20 cellular contexts compared by ENCODE assay signal in genomic region chr15:101213570-101213969, GRCh38. TPM values are rescaled to one million over a fixed set of nuclear protein-coding genes. Genes with fewer than 3 reads are reported as not detected.
DNase-seq lines count a peak whose midpoint lies in the region; ATAC-seq and TF ChIP-seq lines count a peak whose summit lies in the region.
"Had no signal": no experiment of that assay in that cellular context is flagged by ENCODE, and none has a peak within 500 bp of the region (broad histone marks: within the 10 kb centered on the region; RNA-seq: fewer than 3 reads in every experiment).

No MANE protein-coding gene starts in this region.

- peaks cover 80% of the 10 kb centered on the region for H3K4me1 Mint-ChIP-seq in activated T-cell treated with anti-CD3 and anti-CD28 coated beads, Interleukin-2, amount 50 U/mL, for 4 hours (ENCODE audit: low read depth)
- H3K4me1 Mint-ChIP-seq in activated T-cell treated with anti-CD3 and anti-CD28 coated beads, Interleukin-2, amount 50 U/mL, for 24 hours (ENCODE audit: low read depth) = peaks cover 86% of the 10 kb centered on the region
- peaks cover 64% of the 10 kb centered on the region for H3K4me1 Mint-ChIP-seq in CD4-positive, alpha-beta T cell (ENCODE audit: low read depth)
- peaks cover 75% of the 10 kb centered on the region for H3K4me1 Mint-ChIP-seq in activated T-helper 2 cell treated with anti-CD3 and anti-CD28 coated beads, Interferon-gamma antibody, Interleukin-2, Interleukin-4, amounts not matched to agents 10 μg/mL and 5 μg/mL and 100 μg/mL, durations not matched to agents 14 hours and 24 hours and 36 hours (ENCODE audit: low read depth)
- H3K4me1 Mint-ChIP-seq in mesothelial cell of epicardium = peaks cover 35% of the 10 kb centered on the region

- H3K36me3 Mint-ChIP-seq in activated T-cell treated with anti-CD3 and anti-CD28 coated beads, Interleukin-2, amount 50 U/mL, for 4 hours (ENCODE audit: insufficient read depth) = peaks cover 32% of the 10 kb centered on the region
- peaks cover 81% of the 10 kb centered on the region for H3K36me3 Mint-ChIP-seq in activated T-cell treated with anti-CD3 and anti-CD28 coated beads, Interleukin-2, amount 50 U/mL, for 24 hours (ENCODE audit: low read depth)
- H3K36me3 Mint-ChIP-seq in CD4-positive, alpha-beta T cell (ENCODE audit: low read depth) = no peaks in the 10 kb centered on the region
- peaks cover 62% of the 10 kb centered on the region for H3K36me3 Mint-ChIP-seq in activated T-helper 2 cell treated with anti-CD3 and anti-CD28 coated beads, Interferon-gamma antibody, Interleukin-2, Interleukin-4, amounts not matched to agents 10 μg/mL and 5 μg/mL and 100 μg/mL, durations not matched to agents 14 hours and 24 hours and 36 hours (ENCODE audit: low read depth)
- peaks cover 23% of the 10 kb centered on the region for H3K36me3 Mint-ChIP-seq in mesothelial cell of epicardium

- POLR2A ChIA-PET in CD4-positive, alpha-beta T cell (lab: Charles Lee) = interaction anchor here (1.6 kb wide), 1 partner anchor 26 kb away, joined by 5 read pairs; no protein-coding TSS in a partner anchor

- no peak overlapping the region for H3K4me3 Mint-ChIP-seq in activated T-cell treated with anti-CD3 and anti-CD28 coated beads, Interleukin-2, amount 50 U/mL, for 4 hours
- no peak overlapping the region for H3K4me3 Mint-ChIP-seq in activated T-cell treated with anti-CD3 and anti-CD28 coated beads, Interleukin-2, amount 50 U/mL, for 24 hours
- no peak overlapping the region for H3K4me3 Mint-ChIP-seq in CD4-positive, alpha-beta T cell
- no peak overlapping the region for H3K4me3 Mint-ChIP-seq in activated T-helper 2 cell treated with anti-CD3 and anti-CD28 coated beads, Interferon-gamma antibody, Interleukin-2, Interleukin-4, amounts not matched to agents 10 μg/mL and 5 μg/mL and 100 μg/mL, durations not matched to agents 14 hours and 24 hours and 36 hours (ENCODE audit: low read depth)
- no peak overlapping the region for H3K4me3 Mint-ChIP-seq in mesothelial cell of epicardium
- H3K4me3 Mint-ChIP-seq: CD8-positive, alpha-beta T cell had no signal

- no peak for TF ChIP-seq CTCF in CD4-positive, alpha-beta T cell (IDR thresholded peaks at IDR 0.05)
- TF ChIP-seq CTCF in mesothelial cell of epicardium (IDR thresholded peaks at IDR 0.05; ENCODE audit: unreplicated experiment) = no peak

- H3K27me3 ChIP-seq in CD4-positive, alpha-beta T cell (ENCODE audit: control insufficient read depth, insufficient read depth, low read length) = no peaks in the 10 kb centered on the region
- H3K27me3 ChIP-seq: MG63 had no signal

- ATAC-seq in activated T-cell treated with anti-CD3 and anti-CD28 coated beads, Interleukin-2, amount 50 U/mL, for 4 hours = peak; percentile 31 to 54
- no peak for ATAC-seq in CD4-positive, alpha-beta T cell (ENCODE audit: poor library complexity)
- no peak for ATAC-seq in GM21723 (IDR thresholded peaks at IDR 0.05; ENCODE audit: unreplicated experiment)
- ATAC-seq: A549; CD8-positive, alpha-beta T cell; HCT116; Right ventricle myocardium inferior had no signal

- CTCF ChIA-PET in CD4-positive, alpha-beta T cell (lab: Charles Lee) = no interaction called here

- no peak for DNase-seq in activated T-cell treated with anti-CD3 and anti-CD28 coated beads, Interleukin-2, amount 50 U/mL, for 4 hours
- DNase-seq in activated T-cell treated with anti-CD3 and anti-CD28 coated beads, Interleukin-2, amount 50 U/mL, for 24 hours = no peak
- no peak for DNase-seq in CD4-positive, alpha-beta T cell
- DNase-seq in activated T-helper 2 cell treated with anti-CD3 and anti-CD28 coated beads, Interferon-gamma antibody, Interleukin-2, Interleukin-4, amounts not matched to agents 10 μg/mL and 5 μg/mL and 100 μg/mL, durations not matched to agents 14 hours and 24 hours and 36 hours (ENCODE audit: low spot score) = no peak
- no peak for DNase-seq in mesothelial cell of epicardium (ENCODE audit: low spot score in 2 of 2, unreplicated experiment in 2 of 2)
- DNase-seq in stimulated activated CD4-positive, alpha-beta T cell treated with anti-CD3 and anti-CD28 coated beads, Interleukin-1b, Interleukin-23, amount 100 ng/mL, for 48 hours = no peak
- no peak for DNase-seq in AG08396 (ENCODE audit: low spot score)
- DNase-seq: CD8-positive, alpha-beta T cell; DMS79 treated with DMSO at 0.1 percent for 48 hours; GM23248; KG1; MG63; NCI-H1092 treated with DMSO at 0.1 percent for 48 hours; NCI-H1694; NCI-H69; PC-9 had no signal

- H3K27me3 Mint-ChIP-seq in activated T-cell treated with anti-CD3 and anti-CD28 coated beads, Interleukin-2, amount 50 U/mL, for 4 hours (ENCODE audit: low read depth) = no peaks in the 10 kb centered on the region
- H3K27me3 Mint-ChIP-seq in activated T-cell treated with anti-CD3 and anti-CD28 coated beads, Interleukin-2, amount 50 U/mL, for 24 hours = no peaks in the 10 kb centered on the region
- no peaks in the 10 kb centered on the region for H3K27me3 Mint-ChIP-seq in CD4-positive, alpha-beta T cell
- H3K27me3 Mint-ChIP-seq in activated T-helper 2 cell treated with anti-CD3 and anti-CD28 coated beads, Interferon-gamma antibody, Interleukin-2, Interleukin-4, amounts not matched to agents 10 μg/mL and 5 μg/mL and 100 μg/mL, durations not matched to agents 14 hours and 24 hours and 36 hours (ENCODE audit: low read depth) = no peaks in the 10 kb centered on the region
- no peaks in the 10 kb centered on the region for H3K27me3 Mint-ChIP-seq in mesothelial cell of epicardium (ENCODE audit: low read depth)

- H3K27ac ChIP-seq in CD4-positive, alpha-beta T cell (ENCODE audit: low read depth, low read length) = no peak overlapping the region
- H3K27ac ChIP-seq: A549, GM23248, PC-9 had no signal

- H3K9me3 Mint-ChIP-seq in activated T-cell treated with anti-CD3 and anti-CD28 coated beads, Interleukin-2, amount 50 U/mL, for 4 hours = no peaks in the 10 kb centered on the region
- no peaks in the 10 kb centered on the region for H3K9me3 Mint-ChIP-seq in activated T-cell treated with anti-CD3 and anti-CD28 coated beads, Interleukin-2, amount 50 U/mL, for 24 hours
- H3K9me3 Mint-ChIP-seq in CD4-positive, alpha-beta T cell = no peaks in the 10 kb centered on the region
- no peaks in the 10 kb centered on the region for H3K9me3 Mint-ChIP-seq in activated T-helper 2 cell treated with anti-CD3 and anti-CD28 coated beads, Interferon-gamma antibody, Interleukin-2, Interleukin-4, amounts not matched to agents 10 μg/mL and 5 μg/mL and 100 μg/mL, durations not matched to agents 14 hours and 24 hours and 36 hours
- peaks cover 6% of the 10 kb centered on the region for H3K9me3 Mint-ChIP-seq in mesothelial cell of epicardium
- H3K9me3 Mint-ChIP-seq: CD8-positive, alpha-beta T cell had no signal

- H3K9me3 ChIP-seq in CD4-positive, alpha-beta T cell (ENCODE audit: control insufficient read depth, low read length) = no peaks in the 10 kb centered on the region
- H3K9me3 ChIP-seq: A549, MG63 had no signal

- intact Hi-C loops in CD4-positive, alpha-beta T cell (cut with DNase I, micrococcal nuclease) = no loop called here
- intact Hi-C loops in activated T-helper 2 cell treated with anti-CD3 and anti-CD28 coated beads, Interferon-gamma antibody, Interleukin-2, Interleukin-4, amounts not matched to agents 10 μg/mL and 5 μg/mL and 100 μg/mL, durations not matched to agents 14 hours and 24 hours and 36 hours (cut with micrococcal nuclease) = no loop called here

- H3K27ac Mint-ChIP-seq in activated T-cell treated with anti-CD3 and anti-CD28 coated beads, Interleukin-2, amount 50 U/mL, for 24 hours = no peak overlapping the region
- H3K27ac Mint-ChIP-seq in CD4-positive, alpha-beta T cell = peak overlapping the region; percentile 8
- peak overlapping the region; percentile 5 for H3K27ac Mint-ChIP-seq in activated T-helper 2 cell treated with anti-CD3 and anti-CD28 coated beads, Interferon-gamma antibody, Interleukin-2, Interleukin-4, amounts not matched to agents 10 μg/mL and 5 μg/mL and 100 μg/mL, durations not matched to agents 14 hours and 24 hours and 36 hours
- H3K27ac Mint-ChIP-seq in mesothelial cell of epicardium = peak overlapping the region; percentile 58

RNA-seq across cellular contexts. Expression of gene CHSY1, which starts 38.3 kb away (rescaled TPM):
- 10 to 100 TPM; 79.7 to 94.4 (median 88.0) TPM for total RNA-seq in activated T-cell treated with anti-CD3 and anti-CD28 coated beads, Interleukin-2, amount 50 U/mL, for 4 hours
- total RNA-seq in CD4-positive, alpha-beta T cell = 1 to 10 TPM; 5.8 to 6.7 TPM
- 50.5 and 52.2 TPM in 2 replicates for total RNA-seq in activated T-helper 2 cell treated with anti-CD3 and anti-CD28 coated beads, Interferon-gamma antibody, Interleukin-2, Interleukin-4, amounts not matched to agents 10 μg/mL and 5 μg/mL and 100 μg/mL, durations not matched to agents 14 hours and 24 hours and 36 hours
- 65.1 to 71.6 TPM (median 69.3 TPM) in 3 replicates for total RNA-seq in mesothelial cell of epicardium

Comparison
In these comparisons a context has a peak if more than half of its experiments do, and no peak if none do; other contexts are left out.
1. ATAC-seq: peak in activated T-cell treated with anti-CD3 and anti-CD28 coated beads, Interleukin-2, amount 50 U/mL, for 4 hours (2 of 2); none in CD4-positive, alpha-beta T cell (single experiment) and GM21723 (single experiment).